In genomic region chr6:44152533-44152932, GRCh38 we compare ENCODE assay signal across 15 cellular contexts. TPM values are rescaled to one million over a fixed set of nuclear protein-coding genes. Genes with fewer than 3 reads are reported as not detected.
DNase-seq lines count a peak whose midpoint lies in the region; ATAC-seq lines count a peak whose summit lies in the region.
"Had no signal": no experiment of that assay in that cellular context is flagged by ENCODE, and none has a peak within 500 bp of the region (broad histone marks: within the 10 kb centered on the region; RNA-seq: fewer than 3 reads in every experiment).

No MANE protein-coding gene starts in this region.

- ATAC-seq in stimulated activated naive CD8-positive, alpha-beta T cell treated with anti-CD3 and anti-CD28 coated beads, Interleukin-15, amount 100 ng/mL, for 72 hours, result peak; percentile 6
- no peak for ATAC-seq in stimulated activated naive CD8-positive, alpha-beta T cell treated with anti-CD3 and anti-CD28 coated beads, Interleukin-15, Interleukin-2, amounts not matched to agents 100 U/mL and 50 U/mL, for 24 hours
- ATAC-seq in T-helper 17 cell, result no peak

- H3K4me1 ChIP-seq in neuronal stem cell (ENCODE audit: control insufficient read depth in 2 of 2, insufficient read depth in 1 of 2, low read depth in 1 of 2, low read length in 2 of 2), result peaks cover 0 to 4% of the 10 kb centered on the region in 2 donors
- H3K4me1 ChIP-seq: BE2C, HAP-1 had no signal

- peak overlapping the region; percentile 38 for H3K14ac ChIP-seq in neuronal stem cell (ENCODE audit: low read length)

- WGBS in neuronal stem cell (ENCODE audit: extremely low coverage in 2 of 2, insufficient read length in 2 of 2, insufficient replicate concordance in 1 of 2), 2 donors, result no CpG with 5 or more reads among the region's 19 CpGs

- H3K27me3 Mint-ChIP-seq in stimulated activated naive CD8-positive, alpha-beta T cell treated with anti-CD3 and anti-CD28 coated beads, Interleukin-15, amount 100 ng/mL, for 72 hours, result no peaks in the 10 kb centered on the region
- H3K27me3 Mint-ChIP-seq in T-helper 17 cell, result no peaks in the 10 kb centered on the region
- H3K27me3 Mint-ChIP-seq: CD4-positive, CD25-positive, alpha-beta regulatory T cell had no signal

- no peak overlapping the region for H3K27ac Mint-ChIP-seq in stimulated activated naive CD8-positive, alpha-beta T cell treated with anti-CD3 and anti-CD28 coated beads, Interleukin-15, amount 100 ng/mL, for 72 hours
- no peak overlapping the region for H3K27ac Mint-ChIP-seq in T-helper 17 cell
- H3K27ac Mint-ChIP-seq: CD8-positive, alpha-beta memory T cell had no signal

- no peak overlapping the region for H3K4me2 ChIP-seq in neuronal stem cell (ENCODE audit: insufficient read depth, low read length, poor library complexity, severe bottlenecking)

- H3K79me1 ChIP-seq in neuronal stem cell (ENCODE audit: low read depth, low read length), result peaks cover 4% of the 10 kb centered on the region

- no peak overlapping the region for H2BK120ac ChIP-seq in neuronal stem cell (ENCODE audit: low read depth, low read length)

- H3K9me3 ChIP-seq in T-helper 17 cell (ENCODE audit: control insufficient read depth, low read length, poor library complexity, severe bottlenecking) (no peaks in the 10 kb centered on the region), neuronal stem cell (replicated peaks in 1 of 2; ENCODE audit: control insufficient read depth in 2 of 2, insufficient read depth in 1 of 2, low read depth in 1 of 2, low read length in 2 of 2) (peaks cover 0 to 2% of the 10 kb centered on the region in 2 donors)
- H3K9me3 ChIP-seq: BE2C, HAP-1 had no signal

- peaks cover 21 to 31% of the 10 kb centered on the region in 2 donors for H3K36me3 ChIP-seq in neuronal stem cell (replicated peaks in 1 of 2; ENCODE audit: control insufficient read depth in 2 of 2, insufficient read depth in 2 of 2, low read length in 2 of 2)
- H3K36me3 ChIP-seq: BE2C had no signal

- H3K4me3 Mint-ChIP-seq in stimulated activated naive CD8-positive, alpha-beta T cell treated with anti-CD3 and anti-CD28 coated beads, Interleukin-15, amount 100 ng/mL, for 72 hours, result no peak overlapping the region
- H3K4me3 Mint-ChIP-seq in T-helper 17 cell, result peak overlapping the region; percentile 12

- H2AK5ac ChIP-seq in neuronal stem cell (ENCODE audit: low read depth, low read length), result peak overlapping the region; percentile 78

- peak overlapping the region; percentile 88 for H2BK5ac ChIP-seq in neuronal stem cell (ENCODE audit: low read length)

- no peak overlapping the region for H3K27ac ChIP-seq in neuronal stem cell (replicated peaks; ENCODE audit: low read length)

- no peaks in the 10 kb centered on the region for H3K27me3 ChIP-seq in neuronal stem cell (ENCODE audit: control insufficient read depth in 3 of 3, insufficient read depth in 3 of 3, low read depth in 1 of 3, low read length in 3 of 3)
- H3K27me3 ChIP-seq: BE2C had no signal

- H3K18ac ChIP-seq in neuronal stem cell (ENCODE audit: low read length), result peak overlapping the region; percentile 35

- H3K4me3 ChIP-seq in neuronal stem cell (ENCODE audit: low read length in 2 of 2), result no peak overlapping the region
- H3K4me3 ChIP-seq: GM12878, HAP-1 had no signal

- no peak for DNase-seq in stimulated activated naive CD8-positive, alpha-beta T cell treated with anti-CD3 and anti-CD28 coated beads, Interleukin-15, amount 100 ng/mL, for 72 hours
- no peak for DNase-seq in stimulated activated naive CD8-positive, alpha-beta T cell treated with anti-CD3 and anti-CD28 coated beads, Interleukin-15, Interleukin-2, amounts not matched to agents 100 U/mL and 50 U/mL, for 24 hours
- DNase-seq in T-helper 17 cell, result no peak
- DNase-seq in neuronal stem cell (ENCODE audit: low spot score), result no peak
- DNase-seq in NCI-H510A treated with DMSO at 0.1 percent for 48 hours (lab: John Stamatoyannopoulos, UW), result no peak
- no peak for DNase-seq in activated CD8-positive, alpha-beta memory T cell treated with anti-CD3 and anti-CD28 coated beads for 24 hours
- DNase-seq in activated naive CD4-positive, alpha-beta T cell treated with anti-CD3 and anti-CD28 coated beads, Interleukin-2, amount 50 U/mL, for 16 hours, result no peak
- DNase-seq: DMS 273 treated with DMSO at 0.1 percent for 48 hours, GOT3 had no signal

- H3K9ac ChIP-seq in neuronal stem cell (ENCODE audit: low read depth, low read length, poor library complexity), result peak overlapping the region; percentile 63

- H3K23ac ChIP-seq in neuronal stem cell (ENCODE audit: low read depth, low read length, poor library complexity), result peak overlapping the region; percentile 34

- H4K8ac ChIP-seq in neuronal stem cell (ENCODE audit: low read depth, low read length), result no peak overlapping the region

- H2BK12ac ChIP-seq in neuronal stem cell (ENCODE audit: low read length), result peak overlapping the region; percentile 46

- no peaks in the 10 kb centered on the region for H3K9me3 Mint-ChIP-seq in stimulated activated naive CD8-positive, alpha-beta T cell treated with anti-CD3 and anti-CD28 coated beads, Interleukin-15, amount 100 ng/mL, for 72 hours
- H3K9me3 Mint-ChIP-seq: CD8-positive, alpha-beta memory T cell had no signal

- no peak overlapping the region for H3K4ac ChIP-seq in neuronal stem cell (ENCODE audit: low read length)

- peaks cover 7% of the 10 kb centered on the region for H3K36me3 Mint-ChIP-seq in T-helper 17 cell (ENCODE audit: low read depth)

- no peak overlapping the region for H2AFZ ChIP-seq in neuronal stem cell (ENCODE audit: low read length)

- H3K4me1 Mint-ChIP-seq in stimulated activated naive CD8-positive, alpha-beta T cell treated with anti-CD3 and anti-CD28 coated beads, Interleukin-15, amount 100 ng/mL, for 72 hours, result peaks cover 21% of the 10 kb centered on the region
- H3K4me1 Mint-ChIP-seq in T-helper 17 cell, result peaks cover 13% of the 10 kb centered on the region

- H4K91ac ChIP-seq in neuronal stem cell (ENCODE audit: low read depth, low read length, poor library complexity), result no peak overlapping the region

- H2BK15ac ChIP-seq in neuronal stem cell (ENCODE audit: low read length), result no peak overlapping the region

RNA-seq across cellular contexts. Expression of gene CAPN11, which starts 6.1 kb away (rescaled TPM):
- 1 to 10 TPM in 1 of 2 donors, under 1 TPM in 1; 0.26 to 1.0 TPM for total RNA-seq in T-helper 17 cell
- polyA plus RNA-seq in neuronal stem cell (2013, experiment 1 of 2), result 0.17 TPM
- polyA plus RNA-seq in neuronal stem cell (2013, experiment 2 of 2), result 0.14 TPM
- total RNA-seq: CD4-positive, CD25-positive, alpha-beta regulatory T cell; CD8-positive, alpha-beta memory T cell; G401 had no signal
- polyA plus RNA-seq: CD4-positive, CD25-positive, alpha-beta regulatory T cell; CD8-positive, alpha-beta memory T cell had no signal

RNA-seq across cellular contexts. Expression of gene TMEM63B, which starts 25.2 kb away (rescaled TPM):
- total RNA-seq in T-helper 17 cell, result 10 to 100 TPM; 25.6 to 27.1 TPM
- 28.8 TPM for polyA plus RNA-seq in neuronal stem cell (2013, experiment 1 of 2)
- polyA plus RNA-seq in neuronal stem cell (2013, experiment 2 of 2), result 27.4 TPM

RNA-seq across cellular contexts. Expression of gene MRPL14, which starts 25.3 kb away (rescaled TPM):
- total RNA-seq in T-helper 17 cell, result 10 to 100 TPM; 13.2 to 13.7 TPM
- polyA plus RNA-seq in neuronal stem cell (2013, experiment 1 of 2), result 64.6 TPM
- 66.2 TPM for polyA plus RNA-seq in neuronal stem cell (2013, experiment 2 of 2)
